In the genomic region with DNA sequence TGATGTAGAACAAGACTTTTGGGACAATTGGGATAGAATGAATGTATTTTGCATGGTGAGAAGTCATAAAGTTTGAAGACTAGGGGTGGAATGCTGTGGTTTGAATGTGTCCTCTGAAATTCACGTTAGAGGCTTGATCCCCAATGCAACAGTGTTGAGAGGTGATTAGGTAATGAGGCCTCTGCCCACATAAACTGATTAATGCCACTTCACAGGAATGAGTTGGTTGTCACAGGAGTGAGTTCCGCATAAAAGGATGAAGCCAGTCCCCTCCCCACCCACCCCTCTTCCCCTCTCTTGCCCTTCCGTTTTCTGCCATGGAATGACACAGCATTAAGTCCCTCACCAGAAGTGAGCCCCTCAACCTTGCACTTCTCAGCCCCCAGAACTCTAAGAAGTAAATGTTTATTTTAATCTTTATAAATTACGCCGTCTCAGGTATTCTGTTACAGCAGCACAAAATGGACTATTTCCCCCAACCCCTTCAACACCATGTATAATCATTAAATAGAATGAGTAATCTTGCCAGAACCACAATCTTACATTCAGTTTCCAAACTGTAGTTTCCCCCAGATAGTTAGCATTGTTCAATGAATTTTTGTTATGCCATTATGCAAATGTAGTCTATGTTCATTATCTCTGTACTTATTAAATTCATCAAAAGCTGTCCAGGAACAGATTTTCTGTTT, we compare ENCODE assay signal across 16 cellular contexts. TPM values are rescaled to one million over a fixed set of nuclear protein-coding genes. Genes with fewer than 3 reads are reported as not detected.
DNase-seq lines count a peak whose midpoint lies in the region; ATAC-seq and TF ChIP-seq lines count a peak whose summit lies in the region.
"Had no signal": no experiment of that assay in that cellular context is flagged by ENCODE, and none has a peak within 500 bp of the region (broad histone marks: within the 10 kb centered on the region; RNA-seq: fewer than 3 reads in every experiment).

No MANE protein-coding gene starts in this region.

- no peak for DNase-seq in activated T-cell treated with anti-CD3 and anti-CD28 coated beads, Interleukin-2, amount 50 U/mL, for 4 hours
- DNase-seq in activated T-cell treated with anti-CD3 and anti-CD28 coated beads, Interleukin-2, amount 50 U/mL, for 48 hours: no peak
- DNase-seq in KBM-7 (peak; percentile 35), Peyer's patch (no peak), left ventricle myocardium inferior (no peak)
- DNase-seq in stimulated activated naive CD8-positive, alpha-beta T cell treated with anti-CD3 and anti-CD28 coated beads, Interleukin-15, Interleukin-2, amounts not matched to agents 100 U/mL and 50 U/mL, for 24 hours: no peak
- DNase-seq: activated T-cell treated with anti-CD3 and anti-CD28 coated beads, Interleukin-2, amount 50 U/mL, for 1 hour; DMS53; effector memory CD8-positive, alpha-beta T cell; left colon; uterus had no signal

- peak; percentile 69 to 77 for ATAC-seq in activated T-cell treated with anti-CD3 and anti-CD28 coated beads, Interleukin-2, amount 50 U/mL, for 4 hours
- ATAC-seq in HG02678 (IDR thresholded peaks at IDR 0.05; ENCODE audit: unreplicated experiment) (peak; percentile 72), HG02884 (IDR thresholded peaks at IDR 0.05; ENCODE audit: unreplicated experiment) (no peak)
- peak; percentile 80 for ATAC-seq in stimulated activated naive CD8-positive, alpha-beta T cell treated with anti-CD3 and anti-CD28 coated beads, Interleukin-15, Interleukin-2, amounts not matched to agents 100 U/mL and 50 U/mL, for 24 hours
- ATAC-seq: effector memory CD8-positive, alpha-beta T cell; GM23338; left colon had no signal

- TF ChIP-seq CTCF in Peyer's patch (IDR thresholded peaks at IDR 0.05) (no peak), left ventricle myocardium inferior (IDR thresholded peaks at IDR 0.05; ENCODE audit: borderline replicate concordance) (no peak)

- no peak overlapping the region for H3K4me3 Mint-ChIP-seq in activated T-cell treated with anti-CD3 and anti-CD28 coated beads, Interleukin-2, amount 50 U/mL, for 4 hours
- H3K4me3 Mint-ChIP-seq: effector memory CD8-positive, alpha-beta T cell; GM23338 had no signal

- H3K27me3 Mint-ChIP-seq in activated T-cell treated with anti-CD3 and anti-CD28 coated beads, Interleukin-2, amount 50 U/mL, for 4 hours (ENCODE audit: low read depth): no peaks in the 10 kb centered on the region
- H3K27me3 Mint-ChIP-seq: effector memory CD8-positive, alpha-beta T cell had no signal

- H3K36me3 Mint-ChIP-seq in activated T-cell treated with anti-CD3 and anti-CD28 coated beads, Interleukin-2, amount 50 U/mL, for 4 hours (ENCODE audit: insufficient read depth): no peaks in the 10 kb centered on the region

- intact Hi-C loops in left ventricle myocardium inferior (cut with micrococcal nuclease): loop anchor here (10.0 kb wide), 1 partner anchor 459 kb away; no protein-coding TSS in a partner anchor

- H3K4me1 Mint-ChIP-seq in activated T-cell treated with anti-CD3 and anti-CD28 coated beads, Interleukin-2, amount 50 U/mL, for 4 hours (ENCODE audit: low read depth): peaks cover 22% of the 10 kb centered on the region

- no peaks in the 10 kb centered on the region for H3K9me3 Mint-ChIP-seq in activated T-cell treated with anti-CD3 and anti-CD28 coated beads, Interleukin-2, amount 50 U/mL, for 4 hours
- H3K9me3 Mint-ChIP-seq: effector memory CD8-positive, alpha-beta T cell; GM23338 had no signal

- H3K36me3 ChIP-seq in Peyer's patch (no peaks in the 10 kb centered on the region), left ventricle myocardium inferior (no peaks in the 10 kb centered on the region)
- H3K36me3 ChIP-seq: uterus had no signal

- no peak for TF ChIP-seq POLR2A in Peyer's patch (IDR thresholded peaks at IDR 0.05)

- H3K4me3 ChIP-seq in Peyer's patch (no peak overlapping the region), left ventricle myocardium inferior (no peak overlapping the region)
- H3K4me3 ChIP-seq: GM23338, skin epidermis, uterus had no signal

- H3K27ac ChIP-seq in Peyer's patch (no peak overlapping the region), left ventricle myocardium inferior (replicated peaks) (no peak overlapping the region)
- H3K27ac ChIP-seq: skin epidermis, uterus, VCaP had no signal

- H3K9me3 ChIP-seq in Peyer's patch (no peaks in the 10 kb centered on the region), left ventricle myocardium inferior (replicated peaks) (no peaks in the 10 kb centered on the region)
- H3K9me3 ChIP-seq: uterus had no signal

- H3K27me3 ChIP-seq in Peyer's patch (no peaks in the 10 kb centered on the region), left ventricle myocardium inferior (ENCODE audit: low read depth) (no peaks in the 10 kb centered on the region)
- H3K27me3 ChIP-seq: uterus had no signal

- H3K4me1 ChIP-seq in Peyer's patch (peaks cover 0 to 7% (median 0%) of the 10 kb centered on the region in 4 donors), left ventricle myocardium inferior (peaks cover 18% of the 10 kb centered on the region)

- in situ Hi-C loops in KBM-7 (cut with MboI; ENCODE audit: low pct_unique_long_range_greater_than_20kb, low sequenced_read_pairs): no loop called here

RNA-seq across cellular contexts. Expression of gene MMAA, which starts 5.5 kb away (rescaled TPM):
- 10 to 100 TPM; 13.9 to 16.6 (median 14.6) TPM for total RNA-seq in activated T-cell treated with anti-CD3 and anti-CD28 coated beads, Interleukin-2, amount 50 U/mL, for 4 hours
- 10 to 100 TPM in 1 of 4 donors, 1 to 10 TPM in 3; 8.3 to 11.6 (median 9.0) TPM for total RNA-seq in Peyer's patch
- total RNA-seq in left ventricle myocardium inferior: 7.2 TPM
